In genomic region chr9:105468875-105469274, GRCh38 we compare ENCODE assay signal across 2 cellular contexts.
A peak's percentile ranks its signal among the peaks of the same experiment; 100 is the strongest.
TF ChIP-seq lines count a peak whose summit lies in the region.

No MANE protein-coding gene starts in this region.

TF ChIP-seq in SK-N-SH, 30 proteins besides CTCF, POLR2A, EP300 and RAD21 (continued from another document):
- TF ChIP-seq ZBTB33 (IDR thresholded peaks at IDR 0.05; ENCODE audit: borderline replicate concordance, low read depth): no peak
- no peak for TF ChIP-seq EZH2phosphoT487 (IDR thresholded peaks at IDR 0.05; ENCODE audit: borderline replicate concordance, low read depth)
- TF ChIP-seq RXRA (IDR thresholded peaks at IDR 0.05; ENCODE audit: borderline replicate concordance, low read depth): no peak
- no peak for TF ChIP-seq NRF1 (IDR thresholded peaks at IDR 0.05; ENCODE audit: low read depth, low read length)
- TF ChIP-seq CHD2 (IDR thresholded peaks at IDR 0.05; ENCODE audit: low read length, partially characterized antibody): no peak
TF ChIP-seq in SK-N-SH: peak in this region for 0.

TF ChIP-seq in K562, 482 proteins besides CTCF, POLR2A, EP300 and RAD21 (continued from another document):
- TF ChIP-seq AFF1 (IDR thresholded peaks at IDR 0.05; ENCODE audit: low read depth in 1 of 2, partially characterized antibody in 2 of 2): no peak
- TF ChIP-seq HBP1 (CRISPR knock-in tag; IDR thresholded peaks at IDR 0.05): no peak
- TF ChIP-seq RCOR1 (IDR thresholded peaks at IDR 0.05; ENCODE audit: borderline replicate concordance in 1 of 2, low read depth in 2 of 2, low read length in 2 of 2): no peak
- TF ChIP-seq ZNF699 (CRISPR knock-in tag; IDR thresholded peaks at IDR 0.05; ENCODE audit: insufficient replicate concordance): no peak
- peak; percentile 86 for TF ChIP-seq ZNF146 (CRISPR knock-in tag; IDR thresholded peaks at IDR 0.05; ENCODE audit: unreplicated experiment)
- TF ChIP-seq NCOA2 (IDR thresholded peaks at IDR 0.05; ENCODE audit: partially characterized antibody in 2 of 2): no peak
- peak; percentile 37 for TF ChIP-seq RBM25 (IDR thresholded peaks at IDR 0.05; ENCODE audit: low read depth, low read length, severe bottlenecking)
- no peak for TF ChIP-seq STAT5A (IDR thresholded peaks at IDR 0.05; ENCODE audit: borderline replicate concordance, low read length)
- TF ChIP-seq TAL1 (IDR thresholded peaks at IDR 0.05): no peak
- no peak for TF ChIP-seq ZSCAN29 (IDR thresholded peaks at IDR 0.05)
- no peak for TF ChIP-seq THAP12 (CRISPR knock-in tag; IDR thresholded peaks at IDR 0.05)
- TF ChIP-seq HNRNPK (IDR thresholded peaks at IDR 0.05; ENCODE audit: low read depth, low read length, poor library complexity, severe bottlenecking): no peak
- no peak for TF ChIP-seq EZH2 (IDR thresholded peaks at IDR 0.05; ENCODE audit: borderline replicate concordance, low read depth, low read length)
